10 cellular contexts compared by ENCODE assay signal in the genomic region with DNA sequence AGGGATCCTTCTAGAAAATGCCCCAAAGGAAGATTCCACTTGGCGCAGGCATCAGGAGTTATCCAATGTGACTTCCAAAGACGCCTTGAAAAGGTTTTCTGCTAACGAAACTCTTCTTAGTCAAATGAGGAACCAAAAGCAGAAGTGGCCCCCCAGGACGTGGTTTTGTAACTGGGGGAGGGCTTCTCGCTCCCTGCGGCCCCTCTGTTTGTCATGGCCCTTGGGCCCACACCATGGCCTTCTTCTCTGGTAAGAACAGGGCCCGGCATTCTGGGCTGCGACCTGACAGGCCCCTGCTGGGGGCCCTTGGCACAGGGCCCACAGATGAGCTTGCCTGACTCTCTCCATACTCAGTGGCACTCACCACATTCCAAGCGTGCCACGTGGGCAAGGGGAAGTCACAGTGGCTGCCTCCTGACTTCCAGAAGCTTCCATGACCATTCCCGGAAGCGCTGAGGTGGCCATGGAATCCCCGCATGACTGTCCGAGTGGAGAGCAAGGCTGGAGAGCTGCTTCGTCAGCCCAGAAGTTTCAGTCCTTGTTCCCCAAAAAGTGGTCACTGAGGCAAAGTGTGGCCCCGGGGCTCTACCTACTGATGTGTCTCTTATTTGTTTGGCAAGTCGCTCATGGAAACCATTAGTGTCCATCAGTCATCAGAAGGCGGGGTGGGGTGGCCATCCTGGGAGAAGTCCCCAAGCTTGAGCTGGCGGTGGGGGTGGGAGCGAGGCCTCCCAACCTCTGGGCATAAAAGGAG. TPM values are rescaled to one million over a fixed set of nuclear protein-coding genes. Genes with fewer than 3 reads are reported as not detected.
DNase-seq lines count a peak whose midpoint lies in the region; ATAC-seq and TF ChIP-seq lines count a peak whose summit lies in the region.
"Had no signal": no experiment of that assay in that cellular context is flagged by ENCODE, and none has a peak within 500 bp of the region (broad histone marks: within the 10 kb centered on the region; RNA-seq: fewer than 3 reads in every experiment).

No MANE protein-coding gene starts in this region.

- H2AFZ ChIP-seq in GM23248 = peak overlapping the region; percentile 82

- no peaks in the 10 kb centered on the region for H3K9me3 Mint-ChIP-seq in dendritic cell treated with granulocyte-macrophage colony-stimulating factor and Interleukin-4, amounts not matched to agents 40 ng/mL and 50 ng/mL, for 4 days
- no peaks in the 10 kb centered on the region for H3K9me3 Mint-ChIP-seq in naive thymus-derived CD4-positive, alpha-beta T cell

- no peaks in the 10 kb centered on the region for H3K27me3 ChIP-seq in GM23248 (replicated peaks; ENCODE audit: insufficient read depth)
- no peaks in the 10 kb centered on the region for H3K27me3 ChIP-seq in naive thymus-derived CD4-positive, alpha-beta T cell (ENCODE audit: control insufficient read depth in 2 of 2, insufficient read depth in 2 of 2, low read length in 2 of 2)
- no peaks in the 10 kb centered on the region for H3K27me3 ChIP-seq in A673 (replicated peaks; ENCODE audit: insufficient read depth, low read depth, low read length, poor library complexity)

- H3K27ac ChIP-seq in GM23248 = no peak overlapping the region
- H3K27ac ChIP-seq in naive thymus-derived CD4-positive, alpha-beta T cell (ENCODE audit: low read depth, low read length) = no peak overlapping the region
- H3K27ac ChIP-seq in A673 (ENCODE audit: low read depth, low read length, poor library complexity, severe bottlenecking) = no peak overlapping the region

- H3K36me3 Mint-ChIP-seq in dendritic cell treated with granulocyte-macrophage colony-stimulating factor and Interleukin-4, amounts not matched to agents 40 ng/mL and 50 ng/mL, for 4 days (ENCODE audit: low read depth) = peaks cover 43% of the 10 kb centered on the region
- peaks cover 0 to 8% (median 0%) of the 10 kb centered on the region in 5 donors for H3K36me3 Mint-ChIP-seq in naive thymus-derived CD4-positive, alpha-beta T cell

- H3K27ac Mint-ChIP-seq in dendritic cell treated with granulocyte-macrophage colony-stimulating factor and Interleukin-4, amounts not matched to agents 40 ng/mL and 50 ng/mL, for 4 days = peak overlapping the region; percentile 90
- H3K27ac Mint-ChIP-seq in naive thymus-derived CD4-positive, alpha-beta T cell = peak overlapping the region in 5 of 9 donors; percentile 36 to 81 (median 72)

- no TSS peak for BruUV-seq in A673 (replicated peaks; lab: Mats Ljungman, UMichigan)

- TF ChIP-seq CTCF in NB4 (IDR thresholded peaks at IDR 0.05; ENCODE audit: low read depth, low read length) (no peak), A673 (conservative IDR thresholded peaks at IDR 0.05; ENCODE audit: low read depth, low read length) (no peak)

- no peak for DNase-seq in GM23248
- peak; percentile 97 for DNase-seq in NB4 (ENCODE audit: low read depth)
- DNase-seq in naive thymus-derived CD4-positive, alpha-beta T cell = peak in 1 of 9 donors; percentile 25
- no peak for DNase-seq in NCI-H1092 treated with DMSO at 0.1 percent for 48 hours (lab: John Stamatoyannopoulos, UW)
- DNase-seq in A673 (ENCODE audit: low spot score) = no peak
- DNase-seq in ureter (ENCODE audit: low spot score) = no peak

- H3K79me2 ChIP-seq in GM23248 (ENCODE audit: insufficient read depth) = peaks cover 39% of the 10 kb centered on the region

- H3K9ac ChIP-seq in GM23248 = peak overlapping the region; percentile 91

- H3K4me3 ChIP-seq in GM23248 (no peak overlapping the region; the same call in 1 of the 2 replicates), NB4 (ENCODE audit: low read depth, low read length) (peak overlapping the region; percentile 54), A673 (ENCODE audit: low read depth, low read length, poor library complexity, severe bottlenecking) (no peak overlapping the region)
- H3K4me3 ChIP-seq in naive thymus-derived CD4-positive, alpha-beta T cell (ENCODE audit: low read length) = no peak overlapping the region

- TF ChIP-seq POLR2A in NB4 (IDR thresholded peaks at IDR 0.05; ENCODE audit: extremely low read depth, insufficient read length) = peak; percentile 26

- H3K4me1 ChIP-seq in GM23248 (ENCODE audit: insufficient read depth) (peaks cover 25% of the 10 kb centered on the region), A673 (ENCODE audit: insufficient read depth, low read length, poor library complexity, severe bottlenecking) (peaks cover 8% of the 10 kb centered on the region)
- H3K4me1 ChIP-seq in naive thymus-derived CD4-positive, alpha-beta T cell (ENCODE audit: control insufficient read depth in 2 of 2, insufficient read depth in 2 of 2, low read length in 2 of 2) = peaks cover 20 to 23% of the 10 kb centered on the region in 2 donors

- H4K20me1 ChIP-seq in GM23248 (ENCODE audit: insufficient read depth) = no peaks in the 10 kb centered on the region

- CTCF ChIA-PET in naive thymus-derived CD4-positive, alpha-beta T cell (lab: Charles Lee) = interaction anchor here (0.8 kb wide), 1 partner anchor 17 kb away, joined by 4 read pairs; no protein-coding TSS in a partner anchor
- CTCF ChIA-PET in A673 (lab: Charles Lee) = no interaction called here

- no peaks in the 10 kb centered on the region for H3K27me3 Mint-ChIP-seq in dendritic cell treated with granulocyte-macrophage colony-stimulating factor and Interleukin-4, amounts not matched to agents 40 ng/mL and 50 ng/mL, for 4 days
- no peaks in the 10 kb centered on the region for H3K27me3 Mint-ChIP-seq in naive thymus-derived CD4-positive, alpha-beta T cell

- WGBS in GM23248 (ENCODE audit: low coverage in 1 of 2, low lambda C conversion rate in 2 of 2, missing lambda C conversion rate in 2 of 2), 2 experiments = 87 to 89% methylated on average over 20 of the region's 20 CpGs

- ATAC-seq in GM18499 (IDR thresholded peaks at IDR 0.05; ENCODE audit: insufficient read depth, unreplicated experiment) = peak; percentile 25
- peak; percentile 41 for ATAC-seq in naive thymus-derived CD4-positive, alpha-beta T cell

- peaks cover 77% of the 10 kb centered on the region for H3K4me1 Mint-ChIP-seq in dendritic cell treated with granulocyte-macrophage colony-stimulating factor and Interleukin-4, amounts not matched to agents 40 ng/mL and 50 ng/mL, for 4 days (ENCODE audit: low read depth)
- H3K4me1 Mint-ChIP-seq in naive thymus-derived CD4-positive, alpha-beta T cell = peaks cover 29 to 50% (median 41%) of the 10 kb centered on the region in 7 donors

- H3K9me2 ChIP-seq in GM23248 (ENCODE audit: insufficient read depth) = no peaks in the 10 kb centered on the region

- POLR2A ChIA-PET in naive thymus-derived CD4-positive, alpha-beta T cell (lab: Charles Lee) = interaction anchor here (0.7 to 1.4 kb wide), 4 partner anchors 14 to 115 kb away, joined by 3 to 5 read pairs (median 3); no protein-coding TSS in a partner anchor
- POLR2A ChIA-PET in A673 (lab: Charles Lee; ENCODE audit: low non-redundant PET) = no interaction called here

- no peaks in the 10 kb centered on the region for H3K36me3 ChIP-seq in GM23248 (ENCODE audit: low read depth)
- no peaks in the 10 kb centered on the region for H3K36me3 ChIP-seq in naive thymus-derived CD4-positive, alpha-beta T cell (ENCODE audit: control insufficient read depth in 2 of 3, insufficient read depth in 3 of 3, low read length in 3 of 3)
- H3K36me3 ChIP-seq in A673 (ENCODE audit: insufficient read depth, low read length, poor library complexity, severe bottlenecking) = no peaks in the 10 kb centered on the region

- H3F3A ChIP-seq in GM23248 (ENCODE audit: insufficient read depth) = 0 out of 2 replicates have a peak, but pooled peaks cover 5% of the 10 kb centered on the region

- H3K4me3 Mint-ChIP-seq in dendritic cell treated with granulocyte-macrophage colony-stimulating factor and Interleukin-4, amounts not matched to agents 40 ng/mL and 50 ng/mL, for 4 days = peak overlapping the region; percentile 98
- peak overlapping the region; percentile 61 to 81 (median 76) for H3K4me3 Mint-ChIP-seq in naive thymus-derived CD4-positive, alpha-beta T cell

- H3K9me3 ChIP-seq in GM23248 (ENCODE audit: low read depth) = no peaks in the 10 kb centered on the region
- no peaks in the 10 kb centered on the region for H3K9me3 ChIP-seq in naive thymus-derived CD4-positive, alpha-beta T cell (ENCODE audit: control insufficient read depth in 2 of 3, low read length in 3 of 3)
- no peaks in the 10 kb centered on the region for H3K9me3 ChIP-seq in A673 (ENCODE audit: low read depth, low read length, poor library complexity, severe bottlenecking)

- in situ Hi-C loops in GM23248 (cut with MboI) = loop anchor here (25.0 kb wide), 1 partner anchor 771 kb away; a partner anchor contains a TSS

- intact Hi-C loops in dendritic cell treated with granulocyte-macrophage colony-stimulating factor and Interleukin-4, amounts not matched to agents 40 ng/mL and 50 ng/mL, for 4 days (cut with micrococcal nuclease) = no loop called here
- intact Hi-C loops in naive thymus-derived CD4-positive, alpha-beta T cell (cut with micrococcal nuclease) = loop anchor here in 1 of 2 donors (1.0 to 2.0 kb wide), 2 partner anchors 35 to 214 kb away; a partner anchor contains a TSS
- intact Hi-C loops in A673 (cut with micrococcal nuclease; ENCODE audit: unreplicated experiment) = no loop called here

- peak overlapping the region; percentile 89 for H3K4me2 ChIP-seq in GM23248 (ENCODE audit: unreplicated experiment)

RNA-seq across cellular contexts. Expression of a gene that starts 0.9 kb away (rescaled TPM):
- 391 and 422 TPM in 2 replicates for total RNA-seq in GM23248 (2014; rRNA removed; shearing (Covaris generic))
- polyA plus RNA-seq in GM23248 (2016; fragmentation: Nextera tagmentation; extraction: Ambion mirVana) = 13.5 and 14.2 TPM in 2 replicates
- total RNA-seq in naive thymus-derived CD4-positive, alpha-beta T cell = 100 to 1,000 TPM in 1 of 5 experiments, 10 to 100 TPM in 4; 29.5 to 165 (median 34.1) TPM
- 1 to 10 TPM; 1.0 to 3.0 TPM for polyA plus RNA-seq in naive thymus-derived CD4-positive, alpha-beta T cell
- total RNA-seq in A673 (2021) (1.2 and 1.4 TPM in 2 replicates), ureter (116 TPM)

RNA-seq across cellular contexts. Expression of a gene that starts 11.3 kb away (rescaled TPM):
- total RNA-seq in GM23248 (2014; rRNA removed; shearing (Covaris generic)) = not detected in 2 replicates
- 0.05 and 0.09 TPM in 2 replicates for polyA plus RNA-seq in GM23248 (2016; fragmentation: Nextera tagmentation; extraction: Ambion mirVana)
- 1 to 10 TPM in 1 of 5 experiments, under 1 TPM in 1, not detected in 3; 0.98 to 9.5 TPM for total RNA-seq in naive thymus-derived CD4-positive, alpha-beta T cell
- under 1 TPM; 0.14 to 0.22 TPM for polyA plus RNA-seq in naive thymus-derived CD4-positive, alpha-beta T cell
- total RNA-seq in A673 (2021) (not detected in 2 replicates), ureter (not detected)
- total RNA-seq: T-helper 1 cell treated with Interleukin-12 subunit alpha and Interleukin-12 subunit beta and Interleukin-4 antibody, amounts not matched to agents 30 ng/mL and 1 ng/mL, for 36 hours had no signal
- polyA plus RNA-seq: neural cell had no signal

RNA-seq across cellular contexts. Expression of a gene that starts 24.2 kb away (rescaled TPM):
- 20.0 and 21.1 TPM in 2 replicates for total RNA-seq in GM23248 (2014; rRNA removed; shearing (Covaris generic))
- 236 and 245 TPM in 2 replicates for polyA plus RNA-seq in GM23248 (2016; fragmentation: Nextera tagmentation; extraction: Ambion mirVana)
- 10 to 100 TPM; 57.0 to 81.7 (median 67.4) TPM for total RNA-seq in naive thymus-derived CD4-positive, alpha-beta T cell
- polyA plus RNA-seq in naive thymus-derived CD4-positive, alpha-beta T cell = 10 to 100 TPM; 31.4 to 75.7 TPM
- total RNA-seq in A673 (2021) (73.7 and 76.8 TPM in 2 replicates), ureter (77.7 TPM)

RNA-seq across cellular contexts. Expression of a gene that starts 26.9 kb away (rescaled TPM):
- total RNA-seq in GM23248 (2014; rRNA removed; shearing (Covaris generic)) = 36.3 and 52.5 TPM in 2 replicates
- 57.4 and 59.8 TPM in 2 replicates for polyA plus RNA-seq in GM23248 (2016; fragmentation: Nextera tagmentation; extraction: Ambion mirVana)
- total RNA-seq in naive thymus-derived CD4-positive, alpha-beta T cell = 10 to 100 TPM; 84.5 to 96.1 (median 90.8) TPM
- polyA plus RNA-seq in naive thymus-derived CD4-positive, alpha-beta T cell = 10 to 100 TPM; 65.0 to 81.6 TPM
- 164 and 174 TPM in 2 replicates for total RNA-seq in A673 (2021)
- 70.6 TPM for total RNA-seq in ureter

RNA-seq across cellular contexts. Expression of a gene that starts 34.7 kb away (rescaled TPM):
- 64.1 and 72.8 TPM in 2 replicates for total RNA-seq in GM23248 (2014; rRNA removed; shearing (Covaris generic))
- polyA plus RNA-seq in GM23248 (2016; fragmentation: Nextera tagmentation; extraction: Ambion mirVana) = 75.8 and 76.4 TPM in 2 replicates
- 10 to 100 TPM; 37.1 to 70.4 (median 44.0) TPM for total RNA-seq in naive thymus-derived CD4-positive, alpha-beta T cell
- polyA plus RNA-seq in naive thymus-derived CD4-positive, alpha-beta T cell = 10 to 100 TPM; 17.6 to 27.4 TPM
- total RNA-seq in A673 (2021) (81.9 and 83.4 TPM in 2 replicates), ureter (62.1 TPM)

Comparison
In these comparisons a context has a peak if more than half of its experiments do, and no peak if none do; other contexts are left out.
1. RNA of a gene that starts 0.9 kb away (total RNA-seq): 391 to 422 TPM in GM23248, 116 TPM in ureter (single experiment) and 29.5 to 165 TPM in naive thymus-derived CD4-positive, alpha-beta T cell; 1.2 to 1.4 TPM in A673; every median in the first group is over 10 times any median in the second.